In the genomic region with DNA sequence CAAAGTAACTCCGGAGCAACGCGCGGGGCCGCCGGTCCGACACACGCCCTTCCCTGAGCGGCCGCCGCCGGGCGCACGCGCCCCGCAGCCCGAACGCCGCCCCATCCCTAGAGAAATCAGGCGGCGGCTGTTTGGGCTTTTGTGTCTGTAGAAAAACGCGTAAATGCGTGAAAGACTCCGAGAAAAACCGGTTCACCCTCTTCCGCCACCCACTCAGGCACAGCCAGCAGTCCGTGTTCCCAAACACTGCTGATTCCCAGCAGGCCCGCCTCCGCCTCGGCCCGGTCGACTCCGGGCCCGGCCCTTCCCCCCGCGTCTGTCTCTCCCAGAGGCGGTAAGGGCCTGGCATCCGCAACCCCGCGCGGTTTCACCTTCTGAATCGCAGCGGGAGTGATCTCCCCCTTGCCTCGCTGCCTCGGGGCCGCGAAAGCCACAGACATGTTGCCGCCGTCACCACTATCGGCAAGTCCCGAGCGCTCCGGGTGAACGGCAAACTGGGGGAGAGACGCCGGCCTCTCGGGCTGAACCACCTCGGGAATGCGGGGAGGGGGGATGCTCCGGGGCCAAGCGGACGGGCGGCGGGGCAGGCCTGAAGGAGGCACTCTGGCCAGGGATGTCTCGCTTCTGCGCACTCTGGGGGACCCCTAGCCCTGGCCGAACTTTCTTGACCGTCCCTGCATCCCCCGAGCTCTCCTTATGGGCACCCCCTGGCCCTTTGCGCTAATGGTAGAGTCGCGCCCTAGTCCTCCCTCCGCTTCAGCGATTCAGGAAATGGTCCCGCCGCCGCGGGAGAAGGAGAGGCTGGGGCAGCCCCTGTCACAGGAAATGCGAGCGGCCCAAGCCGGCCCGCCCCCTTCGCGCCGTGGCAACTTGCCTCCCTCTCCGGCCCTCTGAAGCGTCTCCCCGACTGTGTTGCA, we compare ENCODE assay signal across 1 cellular context.
TF ChIP-seq lines count a peak whose summit lies in the region.

A gene with protein sequence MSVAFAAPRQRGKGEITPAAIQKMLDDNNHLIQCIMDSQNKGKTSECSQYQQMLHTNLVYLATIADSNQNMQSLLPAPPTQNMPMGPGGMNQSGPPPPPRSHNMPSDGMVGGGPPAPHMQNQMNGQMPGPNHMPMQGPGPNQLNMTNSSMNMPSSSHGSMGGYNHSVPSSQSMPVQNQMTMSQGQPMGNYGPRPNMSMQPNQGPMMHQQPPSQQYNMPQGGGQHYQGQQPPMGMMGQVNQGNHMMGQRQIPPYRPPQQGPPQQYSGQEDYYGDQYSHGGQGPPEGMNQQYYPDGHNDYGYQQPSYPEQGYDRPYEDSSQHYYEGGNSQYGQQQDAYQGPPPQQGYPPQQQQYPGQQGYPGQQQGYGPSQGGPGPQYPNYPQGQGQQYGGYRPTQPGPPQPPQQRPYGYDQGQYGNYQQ (minus strand): TSS at position 484 of the 917 bp plus-strand sequence. CDS start 44 bp downstream, at position 440.

TF ChIP-seq in HepG2, 621 proteins besides CTCF, POLR2A, EP300 and RAD21 (continued from another document and continues in another):
- TF ChIP-seq, protein P1, sequence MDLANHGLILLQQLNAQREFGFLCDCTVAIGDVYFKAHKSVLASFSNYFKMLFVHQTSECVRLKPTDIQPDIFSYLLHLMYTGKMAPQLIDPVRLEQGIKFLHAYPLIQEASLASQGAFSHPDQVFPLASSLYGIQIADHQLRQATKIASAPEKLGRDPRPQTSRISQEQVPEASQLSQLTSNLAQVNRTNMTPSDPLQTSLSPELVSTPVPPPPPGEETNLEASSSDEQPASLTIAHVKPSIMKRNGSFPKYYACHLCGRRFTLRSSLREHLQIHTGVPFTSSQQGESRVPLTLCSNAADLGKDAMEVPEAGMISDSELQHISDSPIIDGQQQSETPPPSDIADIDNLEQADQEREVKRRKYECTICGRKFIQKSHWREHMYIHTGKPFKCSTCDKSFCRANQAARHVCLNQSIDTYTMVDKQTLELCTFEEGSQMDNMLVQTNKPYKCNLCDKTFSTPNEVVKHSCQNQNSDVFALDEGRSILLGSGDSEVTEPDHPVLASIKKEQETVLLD (CRISPR knock-in tag; IDR thresholded peaks at IDR 0.05; ENCODE audit: low read depth): 0 out of 2 replicates have a peak, but pooled peaks have one; percentile 44
- peak; percentile 3 to 43; a peak in 1 of 4 replicates for TF ChIP-seq KLF16 (CRISPR knock-in tag; IDR thresholded peaks at IDR 0.05)
- no peak for TF ChIP-seq ZNF891 (CRISPR knock-in tag; IDR thresholded peaks at IDR 0.05)
- TF ChIP-seq SP2 (CRISPR knock-in tag; IDR thresholded peaks at IDR 0.05): peak; percentile 48; the same call in 1 of the 2 replicates
- TF ChIP-seq ZNF549 (CRISPR knock-in tag; IDR thresholded peaks at IDR 0.05): no peak
- no peak for TF ChIP-seq ZNF34 (CRISPR knock-in tag; IDR thresholded peaks at IDR 0.05; ENCODE audit: borderline replicate concordance)
- TF ChIP-seq RNF219 (CRISPR knock-in tag; IDR thresholded peaks at IDR 0.05): no peak
- peak; percentile 64 for TF ChIP-seq AGO2 (optimal IDR thresholded peaks at IDR 0.05; ENCODE audit: low read depth, low read length)
- no peak for TF ChIP-seq ZBTB8A (CRISPR knock-in tag; IDR thresholded peaks at IDR 0.05; ENCODE audit: borderline replicate concordance, low read depth)
- TF ChIP-seq KDM2A (CRISPR knock-in tag; IDR thresholded peaks at IDR 0.05; ENCODE audit: borderline replicate concordance, low read depth): peak; percentile 61; the same call in 1 of the 2 replicates
- TF ChIP-seq BHLHE40 (IDR thresholded peaks at IDR 0.05; ENCODE audit: low read length): peak; percentile 94
- no peak for TF ChIP-seq STAT6 (CRISPR knock-in tag; IDR thresholded peaks at IDR 0.05; ENCODE audit: borderline replicate concordance)
- peak; percentile 87 for TF ChIP-seq GABPB1 (CRISPR knock-in tag; IDR thresholded peaks at IDR 0.05)
- TF ChIP-seq PATZ1 (CRISPR knock-in tag; IDR thresholded peaks at IDR 0.05): peak; percentile 53
- peak; percentile 70; the same call in 1 of the 2 replicates for TF ChIP-seq ZSCAN25 (CRISPR knock-in tag; IDR thresholded peaks at IDR 0.05)
- peak; percentile 90 for TF ChIP-seq HNRNPLL (IDR thresholded peaks at IDR 0.05; ENCODE audit: low read depth, low read length, poor library complexity, severe bottlenecking)
- TF ChIP-seq LCORL (IDR thresholded peaks at IDR 0.05): no peak
- 0 out of 2 replicates have a peak, but pooled peaks have one; percentile 26 for TF ChIP-seq LCORL (CRISPR knock-in tag; IDR thresholded peaks at IDR 0.05)
- no peak for TF ChIP-seq IRF2 (CRISPR knock-in tag; IDR thresholded peaks at IDR 0.05)
- TF ChIP-seq TEAD2 (CRISPR knock-in tag; IDR thresholded peaks at IDR 0.05): no peak
- TF ChIP-seq GATA4 (IDR thresholded peaks at IDR 0.05; ENCODE audit: borderline replicate concordance, low read depth): peak; percentile 43
- TF ChIP-seq ZNF713 (CRISPR knock-in tag; IDR thresholded peaks at IDR 0.05): no peak
- 0 out of 2 replicates have a peak, but pooled peaks have one; percentile 15 for TF ChIP-seq ZFP1 (CRISPR knock-in tag; IDR thresholded peaks at IDR 0.05)
- peak; percentile 36; the same call in 1 of the 2 replicates for TF ChIP-seq AKNA (CRISPR knock-in tag; IDR thresholded peaks at IDR 0.05; ENCODE audit: borderline replicate concordance)
- no peak for TF ChIP-seq ZBTB7A (CRISPR knock-in tag; IDR thresholded peaks at IDR 0.05)
- TF ChIP-seq ZFYVE20 (CRISPR knock-in tag; IDR thresholded peaks at IDR 0.05; ENCODE audit: borderline replicate concordance, low read depth): peak; percentile 2; the same call in 1 of the 2 replicates
- peak; percentile 57; the same call in 1 of the 2 replicates for TF ChIP-seq KDM5B (CRISPR knock-in tag; IDR thresholded peaks at IDR 0.05; ENCODE audit: borderline replicate concordance)
- no peak for TF ChIP-seq FUBP1 (CRISPR knock-in tag; IDR thresholded peaks at IDR 0.05; ENCODE audit: borderline replicate concordance)
- no peak; the same call in 1 of the 2 replicates for TF ChIP-seq SALL1 (CRISPR knock-in tag; IDR thresholded peaks at IDR 0.05)
- TF ChIP-seq, protein P2, sequence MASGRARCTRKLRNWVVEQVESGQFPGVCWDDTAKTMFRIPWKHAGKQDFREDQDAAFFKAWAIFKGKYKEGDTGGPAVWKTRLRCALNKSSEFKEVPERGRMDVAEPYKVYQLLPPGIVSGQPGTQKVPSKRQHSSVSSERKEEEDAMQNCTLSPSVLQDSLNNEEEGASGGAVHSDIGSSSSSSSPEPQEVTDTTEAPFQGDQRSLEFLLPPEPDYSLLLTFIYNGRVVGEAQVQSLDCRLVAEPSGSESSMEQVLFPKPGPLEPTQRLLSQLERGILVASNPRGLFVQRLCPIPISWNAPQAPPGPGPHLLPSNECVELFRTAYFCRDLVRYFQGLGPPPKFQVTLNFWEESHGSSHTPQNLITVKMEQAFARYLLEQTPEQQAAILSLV (CRISPR knock-in tag; IDR thresholded peaks at IDR 0.05; ENCODE audit: borderline replicate concordance): 0 out of 2 replicates have a peak, but pooled peaks have one; percentile 43
- TF ChIP-seq ZFP36L1 (CRISPR knock-in tag; IDR thresholded peaks at IDR 0.05): no peak
